In the genomic region with DNA sequence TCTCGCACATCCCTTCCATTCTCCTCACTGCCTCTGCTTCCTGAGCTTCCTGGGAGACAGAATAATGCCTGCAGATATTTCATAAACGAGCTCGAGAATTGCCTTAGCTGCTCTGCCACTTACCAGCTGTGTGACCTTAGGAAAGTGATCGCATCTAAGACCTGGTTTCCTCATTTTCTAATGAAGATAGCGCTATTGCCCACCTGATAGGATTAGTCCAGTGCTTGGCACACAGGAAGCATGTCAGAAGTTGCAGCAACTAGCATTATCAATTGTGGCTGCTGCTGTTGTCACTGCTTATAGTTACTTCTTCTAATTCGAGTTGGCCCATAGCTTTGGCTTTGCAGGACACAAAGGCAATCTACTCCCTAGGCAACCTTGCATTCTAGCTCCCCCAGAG, we compare ENCODE assay signal across 24 cellular contexts.
DNase-seq lines count a peak whose midpoint lies in the region; ATAC-seq and TF ChIP-seq lines count a peak whose summit lies in the region.
"Had no signal": no experiment of that assay in that cellular context is flagged by ENCODE, and none has a peak within 500 bp of the region (broad histone marks: within the 10 kb centered on the region; RNA-seq: fewer than 3 reads in every experiment).

No MANE protein-coding gene starts in this region.

- H2AFZ ChIP-seq in GM23338: peak overlapping the region; percentile 72; the same call in 1 of the 2 replicates
- H2AFZ ChIP-seq: GM23248 had no signal

- ATAC-seq in GM23338 (no peak), foreskin keratinocyte (no peak), HG02798 (IDR thresholded peaks at IDR 0.05; ENCODE audit: poor library complexity, unreplicated experiment) (no peak), HG02588 (IDR thresholded peaks at IDR 0.05; ENCODE audit: unreplicated experiment) (no peak)
- ATAC-seq: GM12878 had no signal

- no peaks in the 10 kb centered on the region for H3K79me2 ChIP-seq in GM23338 (replicated peaks; ENCODE audit: insufficient read depth)

- 0 out of 2 replicates have a peak, but pooled peaks cover 5% of the 10 kb centered on the region for H3K9me2 ChIP-seq in GM23338 (ENCODE audit: insufficient read depth)

- no peaks in the 10 kb centered on the region for H4K20me1 ChIP-seq in GM23338 (replicated peaks; ENCODE audit: insufficient read depth)
- H4K20me1 ChIP-seq: BLaER1 had no signal

- H3K27me3 ChIP-seq in GM23338 (ENCODE audit: insufficient read depth) (no peaks in the 10 kb centered on the region), foreskin keratinocyte (no peaks in the 10 kb centered on the region), esophagus squamous epithelium (no peaks in the 10 kb centered on the region)
- no peaks in the 10 kb centered on the region for H3K27me3 ChIP-seq in CD8-positive, alpha-beta memory T cell (ENCODE audit: insufficient read depth, low read length, poor library complexity, severe bottlenecking)
- H3K27me3 ChIP-seq: BLaER1, MG63, Peyer's patch, SJSA1 had no signal

- no peaks in the 10 kb centered on the region for H3K9me3 ChIP-seq in esophagus squamous epithelium
- H3K9me3 ChIP-seq in CD8-positive, alpha-beta memory T cell (ENCODE audit: low read length): no peaks in the 10 kb centered on the region
- H3K9me3 ChIP-seq: BLaER1, Caco-2, HAP-1, MG63, Peyer's patch, SJSA1 had no signal

- H3K27ac Mint-ChIP-seq in GM23338: no peak overlapping the region
- H3K27ac Mint-ChIP-seq in CD8-positive, alpha-beta memory T cell: no peak overlapping the region
- H3K27ac Mint-ChIP-seq: CD4-positive, alpha-beta T cell; T-helper 1 cell treated with Interleukin-12 subunit alpha and Interleukin-12 subunit beta and Interleukin-4 antibody, amounts not matched to agents 30 μg/mL and 1 μg/mL, for 36 hours had no signal

- POLR2A ChIA-PET in CD8-positive, alpha-beta memory T cell (lab: Charles Lee): no interaction called here

- H3K27ac ChIP-seq in GM23338 (ENCODE audit: low read depth): no peak overlapping the region
- H3K27ac ChIP-seq in foreskin keratinocyte: peak overlapping the region; percentile 84
- peak overlapping the region in 2 of 4 donors; percentile 86 to 88 for H3K27ac ChIP-seq in esophagus squamous epithelium
- H3K27ac ChIP-seq in CD8-positive, alpha-beta memory T cell (ENCODE audit: low read depth, low read length): no peak overlapping the region
- H3K27ac ChIP-seq: BLaER1, GM23248, Peyer's patch, SJSA1 had no signal

- H3K36me3 ChIP-seq in GM23338 (ENCODE audit: insufficient read depth): no peaks in the 10 kb centered on the region
- no peaks in the 10 kb centered on the region for H3K36me3 ChIP-seq in esophagus squamous epithelium
- H3K36me3 ChIP-seq in CD8-positive, alpha-beta memory T cell (ENCODE audit: insufficient read depth, low read length): no peaks in the 10 kb centered on the region
- H3K36me3 ChIP-seq: BLaER1, HAP-1, MG63, Peyer's patch, SJSA1 had no signal

- H3K4me1 ChIP-seq in GM23338 (ENCODE audit: insufficient read depth) (no peaks in the 10 kb centered on the region), foreskin keratinocyte (peaks cover 21% of the 10 kb centered on the region), esophagus squamous epithelium (peaks cover 20 to 95% (median 23%) of the 10 kb centered on the region in 3 donors)
- no peaks in the 10 kb centered on the region for H3K4me1 ChIP-seq in CD8-positive, alpha-beta memory T cell (ENCODE audit: insufficient read depth, low read length)
- H3K4me1 ChIP-seq: BLaER1, Caco-2, Peyer's patch had no signal

- DNase-seq in GM23338 (ENCODE audit: low spot score) (no peak), MV-4-11 (lab: John Stamatoyannopoulos, UW) (peak; percentile 66), OCI-M1 (lab: John Stamatoyannopoulos, UW) (peak; percentile 36), foreskin keratinocyte (no peak), esophagus squamous epithelium (lab: John Stamatoyannopoulos, UW) (no peak)
- DNase-seq in CD8-positive, alpha-beta memory T cell: no peak
- DNase-seq: Caco-2; CD4-positive, alpha-beta T cell; DND-41; Kasumi-1; MG63; NCI-H1694; NCI-H2081 treated with DMSO at 0.1 percent for 48 hours; NCI-H2171 treated with DMSO at 0.1 percent for 48 hours; NCI-H524 treated with DMSO at 0.1 percent for 48 hours; Peyer's patch had no signal

- H3K4me3 ChIP-seq in GM23338 (no peak overlapping the region), esophagus squamous epithelium (no peak overlapping the region)
- no peak overlapping the region for H3K4me3 ChIP-seq in CD8-positive, alpha-beta memory T cell (ENCODE audit: low read length)
- H3K4me3 ChIP-seq: BLaER1, GM12878, GM23248, HAP-1, MG63, Peyer's patch, SJSA1 had no signal

- intact Hi-C loops in esophagus squamous epithelium (cut with DNase I): loop anchor here (10.0 kb wide), 1 partner anchor 119 kb away; no protein-coding TSS in a partner anchor

- H3F3A ChIP-seq in GM23338 (replicated peaks; ENCODE audit: low read depth): no peaks in the 10 kb centered on the region

- 78 to 87% methylated on average over 6 of the region's 6 CpGs for WGBS in esophagus squamous epithelium, 2 donors

- H3K9me3 Mint-ChIP-seq in GM23338: no peaks in the 10 kb centered on the region; the same call in 2 of the 3 replicates
- no peaks in the 10 kb centered on the region for H3K9me3 Mint-ChIP-seq in CD8-positive, alpha-beta memory T cell
- H3K9me3 Mint-ChIP-seq: CD4-positive, alpha-beta T cell; T-helper 1 cell treated with Interleukin-12 subunit alpha and Interleukin-12 subunit beta and Interleukin-4 antibody, amounts not matched to agents 30 μg/mL and 1 μg/mL, for 36 hours had no signal

- CTCF ChIA-PET in CD8-positive, alpha-beta memory T cell (lab: Charles Lee): interaction anchor here (1.5 kb wide), 1 partner anchor 445 kb away, joined by 6 read pairs; no protein-coding TSS in a partner anchor

- no peaks in the 10 kb centered on the region for H3K36me3 Mint-ChIP-seq in GM23338 (ENCODE audit: low read depth)
- H3K36me3 Mint-ChIP-seq in CD8-positive, alpha-beta memory T cell: no peaks in the 10 kb centered on the region

- peaks cover 16% of the 10 kb centered on the region; the same call in 2 of the 3 replicates for H3K4me1 Mint-ChIP-seq in GM23338
- H3K4me1 Mint-ChIP-seq in CD8-positive, alpha-beta memory T cell: peaks cover 0 to 9% (median 2%) of the 10 kb centered on the region in 3 donors

- no peak for TF ChIP-seq POLR2A in esophagus squamous epithelium (IDR thresholded peaks at IDR 0.05)

- H3K27me3 Mint-ChIP-seq in GM23338 (ENCODE audit: insufficient read depth, low read depth, poor library complexity): no peaks in the 10 kb centered on the region
- peaks cover 7 to 21% of the 10 kb centered on the region in 2 donors for H3K27me3 Mint-ChIP-seq in CD8-positive, alpha-beta memory T cell
- H3K27me3 Mint-ChIP-seq: CD4-positive, alpha-beta T cell had no signal

- H3K4me2 ChIP-seq in GM23338: no peak overlapping the region
- H3K4me2 ChIP-seq: BLaER1 had no signal

- no peak overlapping the region for H3K4me3 Mint-ChIP-seq in GM23338
- H3K4me3 Mint-ChIP-seq in CD8-positive, alpha-beta memory T cell: no peak overlapping the region
- H3K4me3 Mint-ChIP-seq: CD4-positive, alpha-beta T cell; T-helper 1 cell treated with Interleukin-12 subunit alpha and Interleukin-12 subunit beta and Interleukin-4 antibody, amounts not matched to agents 30 μg/mL and 1 μg/mL, for 36 hours had no signal

- TF ChIP-seq CTCF in GM23338 (conservative IDR thresholded peaks at IDR 0.05; ENCODE audit: low read depth in 2 of 2) (no peak), foreskin keratinocyte (conservative IDR thresholded peaks at IDR 0.05) (no peak), esophagus squamous epithelium (IDR thresholded peaks at IDR 0.05) (no peak)

TF ChIP-seq in GM23338, 12 proteins besides CTCF, POLR2A, EP300 and RAD21 (continues in another document):
- TF ChIP-seq CREB1 (CRISPR knock-in tag; IDR thresholded peaks at IDR 0.05; ENCODE audit: low read depth): no peak
- TF ChIP-seq, protein P1, sequence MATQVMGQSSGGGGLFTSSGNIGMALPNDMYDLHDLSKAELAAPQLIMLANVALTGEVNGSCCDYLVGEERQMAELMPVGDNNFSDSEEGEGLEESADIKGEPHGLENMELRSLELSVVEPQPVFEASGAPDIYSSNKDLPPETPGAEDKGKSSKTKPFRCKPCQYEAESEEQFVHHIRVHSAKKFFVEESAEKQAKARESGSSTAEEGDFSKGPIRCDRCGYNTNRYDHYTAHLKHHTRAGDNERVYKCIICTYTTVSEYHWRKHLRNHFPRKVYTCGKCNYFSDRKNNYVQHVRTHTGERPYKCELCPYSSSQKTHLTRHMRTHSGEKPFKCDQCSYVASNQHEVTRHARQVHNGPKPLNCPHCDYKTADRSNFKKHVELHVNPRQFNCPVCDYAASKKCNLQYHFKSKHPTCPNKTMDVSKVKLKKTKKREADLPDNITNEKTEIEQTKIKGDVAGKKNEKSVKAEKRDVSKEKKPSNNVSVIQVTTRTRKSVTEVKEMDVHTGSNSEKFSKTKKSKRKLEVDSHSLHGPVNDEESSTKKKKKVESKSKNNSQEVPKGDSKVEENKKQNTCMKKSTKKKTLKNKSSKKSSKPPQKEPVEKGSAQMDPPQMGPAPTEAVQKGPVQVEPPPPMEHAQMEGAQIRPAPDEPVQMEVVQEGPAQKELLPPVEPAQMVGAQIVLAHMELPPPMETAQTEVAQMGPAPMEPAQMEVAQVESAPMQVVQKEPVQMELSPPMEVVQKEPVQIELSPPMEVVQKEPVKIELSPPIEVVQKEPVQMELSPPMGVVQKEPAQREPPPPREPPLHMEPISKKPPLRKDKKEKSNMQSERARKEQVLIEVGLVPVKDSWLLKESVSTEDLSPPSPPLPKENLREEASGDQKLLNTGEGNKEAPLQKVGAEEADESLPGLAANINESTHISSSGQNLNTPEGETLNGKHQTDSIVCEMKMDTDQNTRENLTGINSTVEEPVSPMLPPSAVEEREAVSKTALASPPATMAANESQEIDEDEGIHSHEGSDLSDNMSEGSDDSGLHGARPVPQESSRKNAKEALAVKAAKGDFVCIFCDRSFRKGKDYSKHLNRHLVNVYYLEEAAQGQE (IDR thresholded peaks at IDR 0.05; ENCODE audit: unreplicated experiment): no peak
- no peak for TF ChIP-seq JUNB (IDR thresholded peaks at IDR 0.05; ENCODE audit: unreplicated experiment)
- no peak for TF ChIP-seq ZNF331 (CRISPR knock-in tag; IDR thresholded peaks at IDR 0.05; ENCODE audit: low read depth)
- TF ChIP-seq, protein P2, sequence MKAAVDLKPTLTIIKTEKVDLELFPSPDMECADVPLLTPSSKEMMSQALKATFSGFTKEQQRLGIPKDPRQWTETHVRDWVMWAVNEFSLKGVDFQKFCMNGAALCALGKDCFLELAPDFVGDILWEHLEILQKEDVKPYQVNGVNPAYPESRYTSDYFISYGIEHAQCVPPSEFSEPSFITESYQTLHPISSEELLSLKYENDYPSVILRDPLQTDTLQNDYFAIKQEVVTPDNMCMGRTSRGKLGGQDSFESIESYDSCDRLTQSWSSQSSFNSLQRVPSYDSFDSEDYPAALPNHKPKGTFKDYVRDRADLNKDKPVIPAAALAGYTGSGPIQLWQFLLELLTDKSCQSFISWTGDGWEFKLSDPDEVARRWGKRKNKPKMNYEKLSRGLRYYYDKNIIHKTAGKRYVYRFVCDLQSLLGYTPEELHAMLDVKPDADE (IDR thresholded peaks at IDR 0.05): no peak
- no peak for TF ChIP-seq EZH2phosphoT487 (IDR thresholded peaks at IDR 0.05; ENCODE audit: unreplicated experiment)
- no peak for TF ChIP-seq NANOG (IDR thresholded peaks at IDR 0.05; ENCODE audit: borderline replicate concordance)
- TF ChIP-seq POLR2AphosphoS5 (IDR thresholded peaks at IDR 0.05; ENCODE audit: low read depth): no peak
- no peak for TF ChIP-seq ZNF114 (CRISPR knock-in tag; IDR thresholded peaks at IDR 0.05)

Comparison
In these comparisons a context has a peak if more than half of its experiments do, and no peak if none do; other contexts are left out.
1. DNase-seq: peak in MV-4-11 (single experiment) and OCI-M1 (single experiment); none in GM23338 (single experiment), foreskin keratinocyte (0 of 2), esophagus squamous epithelium (single experiment) and CD8-positive, alpha-beta memory T cell (0 of 5).